ENCODE assay signal across 9 cellular contexts in the genomic region with DNA sequence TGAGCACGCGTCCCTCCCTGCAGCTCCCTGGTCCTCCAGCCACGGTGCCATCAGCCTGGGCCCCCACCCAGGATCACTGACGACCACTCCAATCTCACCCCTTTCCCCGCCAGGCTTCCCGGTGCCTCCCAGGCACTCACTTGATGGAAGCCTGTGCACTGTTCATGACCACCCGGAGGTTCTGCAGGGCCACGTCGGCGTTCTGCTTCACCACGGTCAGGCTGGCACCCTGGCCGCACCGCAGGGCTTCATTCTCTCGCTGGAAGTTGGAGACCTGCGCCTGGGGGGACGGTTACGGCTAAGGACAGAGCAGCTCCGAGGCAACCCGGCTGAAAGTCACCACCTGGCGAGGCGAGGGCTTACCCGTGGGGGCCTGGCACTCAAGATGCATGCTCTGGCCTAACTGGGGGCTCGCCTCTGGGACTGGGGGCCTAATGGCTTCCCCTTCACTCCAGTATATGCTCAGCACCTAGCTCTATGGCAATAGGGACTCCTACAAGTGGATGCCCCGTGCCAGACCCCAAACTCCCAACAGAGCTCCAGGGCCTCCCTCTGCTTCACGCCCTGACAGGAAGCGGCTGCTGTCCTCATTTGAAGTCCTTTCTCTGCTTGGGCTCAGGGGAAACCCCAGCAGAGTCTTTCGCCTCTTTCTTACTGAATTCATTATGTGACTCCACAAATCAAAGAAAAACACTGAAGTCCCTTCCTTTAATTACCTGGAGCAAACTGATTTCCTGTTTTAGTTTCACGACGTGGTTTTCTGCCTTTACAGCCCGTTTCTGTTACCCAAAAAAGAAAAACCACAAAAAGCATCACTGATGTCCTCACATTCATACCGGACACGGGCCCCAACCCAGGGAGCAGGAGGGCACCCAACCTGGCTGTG.
DNase-seq lines count a peak whose midpoint lies in the region; ATAC-seq and TF ChIP-seq lines count a peak whose summit lies in the region.
"Had no signal": no experiment of that assay in that cellular context is flagged by ENCODE, and none has a peak within 500 bp of the region (broad histone marks: within the 10 kb centered on the region; RNA-seq: fewer than 3 reads in every experiment).

No MANE protein-coding gene starts in this region.

- DNase-seq in GM20000 (ENCODE audit: low spot score) (peak; percentile 79), T-helper 22 cell (ENCODE audit: low read depth) (peak; percentile 42), NCI-H2171 treated with DMSO at 0.1 percent for 48 hours (lab: John Stamatoyannopoulos, UW) (no peak), NCI-H1092 treated with DMSO at 0.1 percent for 48 hours (lab: John Stamatoyannopoulos, UW) (no peak)
- DNase-seq in activated naive CD8-positive, alpha-beta T cell treated with anti-CD3 and anti-CD28 coated beads, Interleukin-2, amount 50 U/mL, for 24 hours: peak; percentile 61
- DNase-seq in stimulated activated CD8-positive, alpha-beta memory T cell treated with anti-CD3 and anti-CD28 coated beads, Interleukin-12 subunit alpha, Interleukin-12 subunit beta, amount 100 ng/mL, for 1 hour (ENCODE audit: low read depth): peak; percentile 15
- DNase-seq: GOT3, MG63 had no signal

- H3K27me3 Mint-ChIP-seq in activated naive CD8-positive, alpha-beta T cell treated with anti-CD3 and anti-CD28 coated beads, Interleukin-2, amount 50 U/mL, for 24 hours: no peaks in the 10 kb centered on the region

- peak overlapping the region; percentile 68 for H3K4me3 Mint-ChIP-seq in activated naive CD8-positive, alpha-beta T cell treated with anti-CD3 and anti-CD28 coated beads, Interleukin-2, amount 50 U/mL, for 24 hours

- peaks cover 47% of the 10 kb centered on the region for H3K36me3 Mint-ChIP-seq in activated naive CD8-positive, alpha-beta T cell treated with anti-CD3 and anti-CD28 coated beads, Interleukin-2, amount 50 U/mL, for 24 hours (ENCODE audit: low read depth)

- no peaks in the 10 kb centered on the region for H3K9me3 Mint-ChIP-seq in activated naive CD8-positive, alpha-beta T cell treated with anti-CD3 and anti-CD28 coated beads, Interleukin-2, amount 50 U/mL, for 24 hours

- peaks cover 62% of the 10 kb centered on the region for H3K4me1 Mint-ChIP-seq in activated naive CD8-positive, alpha-beta T cell treated with anti-CD3 and anti-CD28 coated beads, Interleukin-2, amount 50 U/mL, for 24 hours

- no peak for TF ChIP-seq CTCF in GM20000 (IDR thresholded peaks at IDR 0.05; ENCODE audit: extremely low read depth, missing control alignments)

- H3K27ac Mint-ChIP-seq in activated naive CD8-positive, alpha-beta T cell treated with anti-CD3 and anti-CD28 coated beads, Interleukin-2, amount 50 U/mL, for 24 hours: peak overlapping the region; percentile 88

- peak; percentile 45 for ATAC-seq in activated naive CD8-positive, alpha-beta T cell treated with anti-CD3 and anti-CD28 coated beads, Interleukin-2, amount 50 U/mL, for 24 hours
- ATAC-seq in GM21717 (IDR thresholded peaks at IDR 0.05; ENCODE audit: unreplicated experiment): no peak

Comparison
In these comparisons a context has a peak if more than half of its experiments do, and no peak if none do; other contexts are left out.
1. DNase-seq: peak in GM20000 (single experiment), T-helper 22 cell (single experiment), activated naive CD8-positive, alpha-beta T cell treated with anti-CD3 and anti-CD28 coated beads, Interleukin-2, amount 50 U/mL, for 24 hours (single experiment) and stimulated activated CD8-positive, alpha-beta memory T cell treated with anti-CD3 and anti-CD28 coated beads, Interleukin-12 subunit alpha, Interleukin-12 subunit beta, amount 100 ng/mL, for 1 hour (single experiment); none in NCI-H2171 treated with DMSO at 0.1 percent for 48 hours (single experiment) and NCI-H1092 treated with DMSO at 0.1 percent for 48 hours (single experiment).